Comparison of ENCODE assay signal across 16 cellular contexts in the genomic region with DNA sequence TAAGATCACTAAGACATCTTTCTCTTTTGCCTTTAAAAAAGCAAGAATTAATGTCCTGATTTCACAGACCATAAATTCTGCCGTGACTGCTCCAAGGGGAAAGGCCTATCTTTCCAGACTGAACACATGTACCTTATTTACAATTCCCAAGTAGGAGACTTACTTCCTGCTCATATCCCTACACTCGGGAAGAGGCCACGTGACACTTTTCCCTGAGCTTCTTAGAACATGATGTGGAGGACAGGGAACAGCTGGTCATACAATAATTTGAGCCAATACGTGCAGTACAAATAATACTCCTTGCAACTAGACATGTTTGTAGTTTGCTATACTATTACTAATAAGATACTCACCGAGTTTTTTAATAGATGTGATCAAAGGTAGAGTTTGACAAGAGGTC.
DNase-seq lines count a peak whose midpoint lies in the region; ATAC-seq and TF ChIP-seq lines count a peak whose summit lies in the region.
"Had no signal": no experiment of that assay in that cellular context is flagged by ENCODE, and none has a peak within 500 bp of the region (broad histone marks: within the 10 kb centered on the region; RNA-seq: fewer than 3 reads in every experiment).

No MANE protein-coding gene starts in this region.

- no peaks in the 10 kb centered on the region for H3F3A ChIP-seq in GM23338 (replicated peaks; ENCODE audit: low read depth)

- ATAC-seq in HG03280 (IDR thresholded peaks at IDR 0.05; ENCODE audit: unreplicated experiment): no peak
- no peak for ATAC-seq in GM23338

- in situ Hi-C loops in brain microvascular endothelial cell (cut with HindIII; ENCODE audit: low pct_ligation_motif_present, low sequenced_read_pairs): no loop called here

- H3K36me3 ChIP-seq in brain microvascular endothelial cell (replicated peaks): no peaks in the 10 kb centered on the region
- H3K36me3 ChIP-seq in GM23338 (ENCODE audit: insufficient read depth): no peaks in the 10 kb centered on the region; the same call in 1 of the 2 replicates

- peak; percentile 73 for DNase-seq in DMS53 (lab: John Stamatoyannopoulos, UW)
- DNase-seq in LNCaP clone FGC (ENCODE audit: low read depth): peak; percentile 33
- DNase-seq in fibroblast of villous mesenchyme (ENCODE audit: low read depth): peak; percentile 3
- no peak for DNase-seq in nephron progenitor cell
- no peak for DNase-seq in Kasumi-1 (lab: John Stamatoyannopoulos, UW)
- no peak for DNase-seq in brain microvascular endothelial cell
- DNase-seq in GM23338 (ENCODE audit: low spot score): no peak
- DNase-seq: AML-193, HFFc6, Karpas-422, NCI-H1417 treated with DMSO at 0.1 percent for 48 hours, NCI-H2029 treated with DMSO at 0.1 percent for 48 hours, NCI-H526 treated with DMSO at 0.1 percent for 48 hours had no signal

- H3K4me3 ChIP-seq in LNCaP clone FGC (ENCODE audit: low read depth, low read length): no peak overlapping the region
- H3K4me3 ChIP-seq in fibroblast of villous mesenchyme (ENCODE audit: low read depth, low read length): no peak overlapping the region
- H3K4me3 ChIP-seq in brain microvascular endothelial cell (ENCODE audit: low read depth, low read length): no peak overlapping the region
- H3K4me3 ChIP-seq in GM23338: no peak overlapping the region
- H3K4me3 ChIP-seq: SK-N-MC had no signal

- H3K9me3 Mint-ChIP-seq in nephron progenitor cell (peaks cover 9% of the 10 kb centered on the region), GM23338 (no peaks in the 10 kb centered on the region)
- H3K9me3 Mint-ChIP-seq: HFFc6 had no signal

- H3K4me2 ChIP-seq in GM23338: no peak overlapping the region

- no peaks in the 10 kb centered on the region for H3K79me2 ChIP-seq in GM23338 (replicated peaks; ENCODE audit: insufficient read depth)

- H3K4me3 Mint-ChIP-seq in nephron progenitor cell: no peak overlapping the region
- no peak overlapping the region for H3K4me3 Mint-ChIP-seq in GM23338
- H3K4me3 Mint-ChIP-seq: HFFc6 had no signal

- no peaks in the 10 kb centered on the region for H3K9me2 ChIP-seq in GM23338 (ENCODE audit: insufficient read depth)

- H3K4me1 ChIP-seq in GM23338 (ENCODE audit: insufficient read depth): 0 out of 2 replicates have a peak, but pooled peaks cover 3% of the 10 kb centered on the region

- no peaks in the 10 kb centered on the region for H4K20me1 ChIP-seq in GM23338 (replicated peaks; ENCODE audit: insufficient read depth)

- H3K27me3 Mint-ChIP-seq in nephron progenitor cell (ENCODE audit: low read depth, poor library complexity) (no peaks in the 10 kb centered on the region), GM23338 (ENCODE audit: insufficient read depth, low read depth, poor library complexity) (no peaks in the 10 kb centered on the region)

- H2AFZ ChIP-seq in GM23338: no peak overlapping the region

- H3K27me3 ChIP-seq in brain microvascular endothelial cell (replicated peaks): no peaks in the 10 kb centered on the region
- no peaks in the 10 kb centered on the region for H3K27me3 ChIP-seq in GM23338 (ENCODE audit: insufficient read depth)

- peaks cover 38% of the 10 kb centered on the region for H3K4me1 Mint-ChIP-seq in nephron progenitor cell
- peaks cover 6% of the 10 kb centered on the region; the same call in 2 of the 3 replicates for H3K4me1 Mint-ChIP-seq in GM23338

- H3K36me3 Mint-ChIP-seq in nephron progenitor cell (ENCODE audit: low read depth) (no peaks in the 10 kb centered on the region), GM23338 (ENCODE audit: low read depth) (no peaks in the 10 kb centered on the region)

- H3K27ac ChIP-seq in brain microvascular endothelial cell: no peak overlapping the region
- no peak overlapping the region for H3K27ac ChIP-seq in GM23338 (ENCODE audit: low read depth)
- H3K27ac ChIP-seq: RWPE1, SK-N-MC had no signal

- peak overlapping the region; percentile 50 for H3K27ac Mint-ChIP-seq in nephron progenitor cell
- H3K27ac Mint-ChIP-seq in GM23338: no peak overlapping the region
- H3K27ac Mint-ChIP-seq: HFFc6 had no signal

- TF ChIP-seq CTCF in LNCaP clone FGC (IDR thresholded peaks at IDR 0.05; ENCODE audit: control insufficient read depth, extremely low read depth, insufficient read depth): no peak
- no peak for TF ChIP-seq CTCF in fibroblast of villous mesenchyme (IDR thresholded peaks at IDR 0.05; ENCODE audit: insufficient read depth, low read depth, low read length)
- TF ChIP-seq CTCF in nephron progenitor cell (IDR thresholded peaks at IDR 0.05): no peak
- TF ChIP-seq CTCF in brain microvascular endothelial cell (IDR thresholded peaks at IDR 0.05; ENCODE audit: low read depth, low read length, missing control alignments): no peak
- TF ChIP-seq CTCF in GM23338 (conservative IDR thresholded peaks at IDR 0.05; ENCODE audit: low read depth in 2 of 2): no peak

TF ChIP-seq in GM23338, 12 proteins besides CTCF, POLR2A, EP300 and RAD21:
- TF ChIP-seq JUNB (IDR thresholded peaks at IDR 0.05; ENCODE audit: unreplicated experiment) (no peak), ETS1 (IDR thresholded peaks at IDR 0.05) (no peak)
TF ChIP-seq in GM23338: peak in this region for 0.

Comparison
In these comparisons a context has a peak if more than half of its experiments do, and no peak if none do; other contexts are left out.
1. DNase-seq: peak in DMS53 (single experiment), LNCaP clone FGC (single experiment) and fibroblast of villous mesenchyme (single experiment); none in nephron progenitor cell (single experiment), Kasumi-1 (0 of 2), brain microvascular endothelial cell (single experiment) and GM23338 (single experiment).